Comparison of ENCODE assay signal across 36 cellular contexts in genomic region chr10:104371753-104372152, GRCh38.
"Had no signal": no experiment of that assay in that cellular context is flagged by ENCODE, and none has a peak within 500 bp of the region (broad histone marks: within the 10 kb centered on the region; RNA-seq: fewer than 3 reads in every experiment).

No MANE protein-coding gene starts in this region.

- H3K27me3 ChIP-seq: MG63 had no signal

- H3K36me3 ChIP-seq: MG63 had no signal

- DNase-seq: Karpas-422, Kasumi-1, MG63, MM.1S, MV-4-11, NCI-H1048, NCI-H1092, NCI-H1092 treated with DMSO at 0.1 percent for 48 hours, NCI-H1105, NCI-H1105 treated with DMSO at 0.1 percent for 48 hours, NCI-H1417, NCI-H1417 treated with DMSO at 0.1 percent for 48 hours, NCI-H1436, NCI-H1436 treated with DMSO at 0.1 percent for 48 hours, NCI-H146, NCI-H1694, NCI-H1694 treated with DMSO at 0.1 percent for 48 hours, NCI-H187, NCI-H187 treated with DMSO at 0.1 percent for 48 hours, NCI-H1930, NCI-H2029, NCI-H2029 treated with DMSO at 0.1 percent for 48 hours, NCI-H2081, NCI-H2081 treated with DMSO at 0.1 percent for 48 hours, NCI-H2107, NCI-H2171, NCI-H2171 treated with DMSO at 0.1 percent for 48 hours, NCI-H2227 treated with DMSO at 0.1 percent for 48 hours, NCI-H226, NCI-H345, NCI-H446, NCI-H446 treated with DMSO at 0.1 percent for 48 hours, NCI-H510A, NCI-H510A treated with DMSO at 0.1 percent for 48 hours, NCI-H524, NCI-H524 treated with DMSO at 0.1 percent for 48 hours had no signal

- H3K9me3 ChIP-seq: MG63 had no signal

- H3K4me3 ChIP-seq: MG63 had no signal
